In genomic region chr12:52033506-52034258, GRCh38 we compare ENCODE assay signal across 10 cellular contexts. TPM values are rescaled to one million over a fixed set of nuclear protein-coding genes. Genes with fewer than 3 reads are reported as not detected.
A peak's percentile ranks its signal among the peaks of the same experiment; 100 is the strongest.
DNase-seq lines count a peak whose midpoint lies in the region; ATAC-seq and TF ChIP-seq lines count a peak whose summit lies in the region.
"Had no signal": no experiment of that assay in that cellular context is flagged by ENCODE, and none has a peak within 500 bp of the region (broad histone marks: within the 10 kb centered on the region; RNA-seq: fewer than 3 reads in every experiment).

No MANE protein-coding gene starts in this region.

- peaks cover 0 to 33% (median 0%) of the 10 kb centered on the region in 5 donors for H3K27me3 Mint-ChIP-seq in naive thymus-derived CD4-positive, alpha-beta T cell

- H3K9ac ChIP-seq in KMS-11 = peak overlapping the region; percentile 74
- peak overlapping the region; percentile 56 to 59 for H3K9ac ChIP-seq in colonic mucosa (ENCODE audit: low read depth in 2 of 2, low read length in 2 of 2)

- no peak for TF ChIP-seq CTCF in 22Rv1 (IDR thresholded peaks at IDR 0.05)
- TF ChIP-seq CTCF in KMS-11 (conservative IDR thresholded peaks at IDR 0.05; ENCODE audit: low read depth, low read length) = no peak
- no peak for TF ChIP-seq CTCF in colonic mucosa (IDR thresholded peaks at IDR 0.05)

- no peaks in the 10 kb centered on the region for H4K20me1 ChIP-seq in KMS-11 (ENCODE audit: insufficient read depth)

- H3K27ac ChIP-seq in 22Rv1 (peak overlapping the region; percentile 72), KMS-11 (peak overlapping the region; percentile 34; the same call in 1 of the 2 replicates), colonic mucosa (peak overlapping the region; percentile 80)
- peak overlapping the region; percentile 77 for H3K27ac ChIP-seq in naive thymus-derived CD4-positive, alpha-beta T cell (ENCODE audit: low read depth, low read length)

- H3K4me3 ChIP-seq in KMS-11 (IDR thresholded peaks at IDR 0.05; ENCODE audit: insufficient read depth, low read depth, low read length) (no peak overlapping the region), colonic mucosa (peak overlapping the region; percentile 21)
- H3K4me3 ChIP-seq in naive thymus-derived CD4-positive, alpha-beta T cell (ENCODE audit: low read length) = peak overlapping the region; percentile 24

- H3K4me1 ChIP-seq in KMS-11 (ENCODE audit: low read depth, poor library complexity, severe bottlenecking) = peaks cover 42% of the 10 kb centered on the region
- peaks cover 7% of the 10 kb centered on the region for H3K4me1 ChIP-seq in colonic mucosa
- H3K4me1 ChIP-seq in naive thymus-derived CD4-positive, alpha-beta T cell (ENCODE audit: control insufficient read depth in 2 of 2, insufficient read depth in 2 of 2, low read length in 2 of 2) = peaks cover 18 to 20% of the 10 kb centered on the region in 2 donors

- H3K79me2 ChIP-seq in KMS-11 (ENCODE audit: insufficient read depth, low read depth) = no peaks in the 10 kb centered on the region

- peaks cover 13 to 46% (median 35%) of the 10 kb centered on the region in 7 donors for H3K4me1 Mint-ChIP-seq in naive thymus-derived CD4-positive, alpha-beta T cell

- H3K4me2 ChIP-seq in KMS-11 = peak overlapping the region; percentile 99

- ATAC-seq in naive thymus-derived CD4-positive, alpha-beta T cell = no peak
- ATAC-seq in GM18907 (IDR thresholded peaks at IDR 0.05; ENCODE audit: unreplicated experiment) (no peak), HG02973 (IDR thresholded peaks at IDR 0.05; ENCODE audit: unreplicated experiment) (no peak), HG03135 (IDR thresholded peaks at IDR 0.05; ENCODE audit: unreplicated experiment) (no peak)

- POLR2A ChIA-PET in naive thymus-derived CD4-positive, alpha-beta T cell (lab: Charles Lee) = interaction anchor here (1.2 to 2.1 kb wide), 6 partner anchors 7 to 37 kb away, joined by 4 to 11 read pairs (median 8); partner anchors contain the start of genes ATG101 and NR4A1

- peak overlapping the region; percentile 6 to 97 (median 94) for H3K27ac Mint-ChIP-seq in naive thymus-derived CD4-positive, alpha-beta T cell

- H3K36me3 ChIP-seq in KMS-11 (ENCODE audit: insufficient read depth) (no peaks in the 10 kb centered on the region), colonic mucosa (no peaks in the 10 kb centered on the region)
- no peaks in the 10 kb centered on the region for H3K36me3 ChIP-seq in naive thymus-derived CD4-positive, alpha-beta T cell (ENCODE audit: control insufficient read depth in 2 of 3, insufficient read depth in 3 of 3, low read length in 3 of 3)

- CTCF ChIA-PET in naive thymus-derived CD4-positive, alpha-beta T cell (lab: Charles Lee) = interaction anchor here (0.9 to 14.8 kb wide), 5 partner anchors 10 to 110 kb away, joined by 3 to 457 read pairs (median 9); partner anchors contain the start of genes ATG101 and SMIM41

- H3K9me3 Mint-ChIP-seq in naive thymus-derived CD4-positive, alpha-beta T cell = no peaks in the 10 kb centered on the region

- DNase-seq in colonic mucosa (peak; percentile 32), medulla oblongata (ENCODE audit: extremely low spot score) (no peak)
- no peak for DNase-seq in naive thymus-derived CD4-positive, alpha-beta T cell

- peak overlapping the region; percentile 83 for H2AFZ ChIP-seq in KMS-11 (ENCODE audit: low read depth)

- H3K9me3 ChIP-seq in colonic mucosa = no peaks in the 10 kb centered on the region
- H3K9me3 ChIP-seq in naive thymus-derived CD4-positive, alpha-beta T cell (ENCODE audit: control insufficient read depth in 2 of 3, low read length in 3 of 3) = no peaks in the 10 kb centered on the region

- H3K36me3 Mint-ChIP-seq in naive thymus-derived CD4-positive, alpha-beta T cell = no peaks in the 10 kb centered on the region

- H3K27me3 ChIP-seq in KMS-11 (ENCODE audit: insufficient read depth, low read depth) (no peaks in the 10 kb centered on the region), colonic mucosa (no peaks in the 10 kb centered on the region)
- H3K27me3 ChIP-seq in naive thymus-derived CD4-positive, alpha-beta T cell (ENCODE audit: control insufficient read depth in 2 of 2, insufficient read depth in 2 of 2, low read length in 2 of 2) = no peaks in the 10 kb centered on the region

- peak overlapping the region; percentile 72 to 88 (median 80) for H3K4me3 Mint-ChIP-seq in naive thymus-derived CD4-positive, alpha-beta T cell

- intact Hi-C loops in colonic mucosa (cut with DNase I) = loop anchor here (2.0 kb wide), 1 partner anchor 17 kb away; the partner anchor contains the start of gene NR4A1
- intact Hi-C loops in naive thymus-derived CD4-positive, alpha-beta T cell (cut with micrococcal nuclease) = loop anchor here (1.0 kb wide), 3 partner anchors 8 to 36 kb away; partner anchors contain the start of genes ATG101 (in 2 of the 2) and NR4A1 (in 2 of the 2)

RNA-seq across cellular contexts. Expression of gene NR4A1, which starts 17.6 kb away (rescaled TPM):
- 10 to 100 TPM; 51.1 to 52.0 TPM for total RNA-seq in colonic mucosa
- 100 to 1,000 TPM in 2 of 5 experiments, 1 to 10 TPM in 1, under 1 TPM in 2; 0.89 to 279 (median 7.1) TPM for total RNA-seq in naive thymus-derived CD4-positive, alpha-beta T cell
- polyA plus RNA-seq in naive thymus-derived CD4-positive, alpha-beta T cell = 1 to 10 TPM in 1 of 2 donors, under 1 TPM in 1; 0.28 to 1.1 TPM

RNA-seq across cellular contexts. Expression of gene TAMALIN, which starts 26.9 kb away (rescaled TPM):
- 10 to 100 TPM in 1 of 2 donors, 1 to 10 TPM in 1; 5.0 to 15.2 TPM for total RNA-seq in colonic mucosa
- total RNA-seq in naive thymus-derived CD4-positive, alpha-beta T cell = 100 to 1,000 TPM in 2 of 5 experiments, 10 to 100 TPM in 2, 1 to 10 TPM in 1; 5.6 to 501 (median 33.7) TPM
- 1 to 10 TPM; 1.1 to 1.3 TPM for polyA plus RNA-seq in naive thymus-derived CD4-positive, alpha-beta T cell

RNA-seq across cellular contexts. Expression of gene ATG101, which starts 36.1 kb away (rescaled TPM):
- total RNA-seq in colonic mucosa = 10 to 100 TPM; 37.7 to 44.0 TPM
- 10 to 100 TPM; 20.7 to 39.7 (median 34.3) TPM for total RNA-seq in naive thymus-derived CD4-positive, alpha-beta T cell
- 10 to 100 TPM; 20.9 to 30.9 TPM for polyA plus RNA-seq in naive thymus-derived CD4-positive, alpha-beta T cell

RNA-seq across cellular contexts. Expression of gene SMIM41, which starts 45.8 kb away (rescaled TPM):
- under 1 TPM; 0.30 to 0.58 TPM for total RNA-seq in colonic mucosa
- under 1 TPM in 2 of 5 experiments, not detected in 3; 0.24 to 0.27 TPM for total RNA-seq in naive thymus-derived CD4-positive, alpha-beta T cell
- not detected for polyA plus RNA-seq in naive thymus-derived CD4-positive, alpha-beta T cell
- total RNA-seq: LHCN-M2, subcutaneous adipose tissue had no signal
